ENCODE assay signal across 10 cellular contexts in the genomic region with DNA sequence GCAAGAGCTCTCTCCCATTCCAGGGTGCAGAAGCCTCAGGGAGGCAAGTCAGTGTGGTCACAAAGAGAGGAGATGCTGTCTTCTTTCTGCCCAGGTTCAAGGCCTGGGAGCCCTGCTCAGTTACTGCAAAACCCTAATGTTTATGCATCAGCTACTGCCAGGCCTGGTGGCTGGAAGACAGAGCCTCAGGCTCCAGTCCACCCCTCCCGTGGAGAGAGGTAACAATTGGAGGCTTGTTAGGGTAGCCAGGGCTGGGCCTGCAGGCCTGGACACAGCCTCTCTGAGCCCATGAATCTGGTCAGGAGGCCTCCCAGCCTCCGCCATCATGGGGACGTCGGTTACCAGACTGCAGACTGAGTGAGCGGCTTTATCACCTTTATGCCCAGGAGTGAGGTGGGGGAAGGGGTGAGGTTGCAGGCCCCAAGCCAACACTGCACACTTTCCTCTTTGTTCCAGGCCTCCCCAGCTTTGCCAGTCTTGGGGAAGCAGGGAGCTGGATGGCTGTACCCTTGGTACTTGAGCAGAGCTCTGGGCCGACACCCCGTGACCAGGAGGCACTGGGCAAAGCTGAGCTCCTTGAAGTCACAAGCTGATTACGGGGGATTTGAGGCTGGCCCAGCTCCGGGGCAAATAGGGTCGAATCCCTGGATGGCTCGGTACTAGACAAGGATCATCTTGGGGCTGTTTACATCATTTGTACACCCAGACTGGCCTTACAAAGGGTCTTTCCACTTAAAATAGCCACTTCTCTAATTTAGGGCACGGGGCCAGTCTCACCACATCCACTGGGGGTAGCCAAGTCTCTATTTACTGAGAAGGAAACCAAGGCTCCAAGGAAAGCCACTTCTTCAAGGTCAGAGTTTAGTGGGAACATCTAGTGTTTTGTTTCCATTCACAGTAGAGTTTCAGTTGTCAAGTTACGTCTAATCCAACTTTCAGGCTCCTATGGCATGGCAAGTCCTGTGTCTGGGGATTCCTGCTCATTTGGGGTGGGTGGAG. TPM values are rescaled to one million over a fixed set of nuclear protein-coding genes. Genes with fewer than 3 reads are reported as not detected.
A peak's percentile ranks its signal among the peaks of the same experiment; 100 is the strongest.
DNase-seq lines count a peak whose midpoint lies in the region; TF ChIP-seq lines count a peak whose summit lies in the region.
"Had no signal": no experiment of that assay in that cellular context is flagged by ENCODE, and none has a peak within 500 bp of the region (broad histone marks: within the 10 kb centered on the region; RNA-seq: fewer than 3 reads in every experiment).

No MANE protein-coding gene starts in this region.

- H3K27ac ChIP-seq in BLaER1 (peak overlapping the region; percentile 77), HUES64 (ENCODE audit: low read depth, low read length) (no peak overlapping the region)
- H3K27ac ChIP-seq: KMS-11, VCaP had no signal

- peak overlapping the region; percentile 94 for H3K27ac Mint-ChIP-seq in mesothelial cell of epicardium

- peaks cover 100% of the 10 kb centered on the region for H4K20me1 ChIP-seq in BLaER1

- H3K9me3 ChIP-seq in BLaER1 (no peaks in the 10 kb centered on the region), HUES64 (ENCODE audit: insufficient read depth, low read depth, low read length) (no peaks in the 10 kb centered on the region)

- peak overlapping the region; percentile 98 for H3K4me2 ChIP-seq in BLaER1
- H3K4me2 ChIP-seq: KMS-11 had no signal

- peak overlapping the region; percentile 23 for H3K4me3 ChIP-seq in BLaER1
- peak overlapping the region; percentile 7; the same call in 1 of the 2 replicates for H3K4me3 ChIP-seq in HUES64 (ENCODE audit: low read length)

- H3K9ac ChIP-seq in BLaER1 (peak overlapping the region; percentile 63), HUES64 (ENCODE audit: low read depth, low read length) (no peak overlapping the region)
- H3K9ac ChIP-seq: KMS-11 had no signal

- DNase-seq in anterior cingulate cortex (lab: John Stamatoyannopoulos, UW) (peak in 42 of 58 donors; percentile 17 to 81 (median 58)), mesothelial cell of epicardium (ENCODE audit: low spot score in 2 of 2, unreplicated experiment in 2 of 2) (no peak), COLO668 (lab: John Stamatoyannopoulos, UW; ENCODE audit: unreplicated experiment) (no peak), NCI-H1105 treated with DMSO at 0.1 percent for 48 hours (lab: John Stamatoyannopoulos, UW) (no peak), NCI-H2171 (lab: John Stamatoyannopoulos, UW) (no peak), HuH-7.5 (ENCODE audit: low spot score) (no peak)

- 88% methylated on average over 13 of the region's 13 CpGs for WGBS in HUES64

- H3K4me1 ChIP-seq in BLaER1 (peaks cover 87% of the 10 kb centered on the region), HUES64 (ENCODE audit: insufficient read depth, low read length) (peaks cover 47% of the 10 kb centered on the region)

- H3K9me3 Mint-ChIP-seq in mesothelial cell of epicardium = no peaks in the 10 kb centered on the region

- H3K4me1 Mint-ChIP-seq in mesothelial cell of epicardium = peaks cover 71% of the 10 kb centered on the region

- H3K27me3 ChIP-seq in BLaER1 (no peaks in the 10 kb centered on the region), HUES64 (ENCODE audit: insufficient read depth, low read length) (no peaks in the 10 kb centered on the region)

- H3K36me3 Mint-ChIP-seq in mesothelial cell of epicardium = peaks cover 28% of the 10 kb centered on the region

- no peaks in the 10 kb centered on the region for H3K27me3 Mint-ChIP-seq in mesothelial cell of epicardium (ENCODE audit: low read depth)

- no peak for TF ChIP-seq CTCF in mesothelial cell of epicardium (IDR thresholded peaks at IDR 0.05; ENCODE audit: unreplicated experiment)

- H3K36me3 ChIP-seq in BLaER1 (peaks cover 40% of the 10 kb centered on the region), HUES64 (ENCODE audit: insufficient read depth, low read length) (peaks cover 77% of the 10 kb centered on the region)

- peak overlapping the region; percentile 96 for H3K4me3 Mint-ChIP-seq in mesothelial cell of epicardium

RNA-seq across cellular contexts. Expression of a gene that starts 5.2 kb away (rescaled TPM):
- 201 TPM for polyA plus RNA-seq in HUES64 (2013, experiment 1 of 2)
- 227 TPM for polyA plus RNA-seq in HUES64 (2013, experiment 2 of 2)
- 786 to 841 TPM (median 827 TPM) in 3 replicates for total RNA-seq in mesothelial cell of epicardium

Comparison
In these comparisons a context has a peak if more than half of its experiments do, and no peak if none do; other contexts are left out.
1. DNase-seq: peak in anterior cingulate cortex (42 of 58); none in mesothelial cell of epicardium (0 of 2), COLO668 (single experiment), NCI-H1105 treated with DMSO at 0.1 percent for 48 hours (single experiment), NCI-H2171 (single experiment) and HuH-7.5 (single experiment).